8 cellular contexts compared by ENCODE assay signal in the genomic region with DNA sequence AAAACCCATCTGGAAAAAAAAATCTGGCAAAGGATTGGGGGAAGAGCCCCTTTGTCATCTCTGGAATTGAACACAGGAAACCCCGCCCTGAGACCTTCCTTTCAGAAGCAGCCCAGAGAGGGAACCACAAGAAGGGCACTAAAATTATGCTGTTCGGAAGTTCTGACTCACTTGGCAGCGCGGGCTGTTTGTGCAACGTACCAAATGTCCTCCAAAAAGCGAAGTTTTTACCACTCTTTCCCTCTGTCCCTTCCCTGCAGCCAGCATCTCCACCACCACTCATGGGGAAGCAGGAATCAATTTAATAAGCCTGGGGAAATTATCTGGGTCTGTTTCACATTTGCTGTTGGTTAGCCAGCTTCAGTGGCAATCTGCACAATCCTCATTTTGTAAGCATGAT. TPM values are rescaled to one million over a fixed set of nuclear protein-coding genes. Genes with fewer than 3 reads are reported as not detected.
DNase-seq lines count a peak whose midpoint lies in the region; TF ChIP-seq lines count a peak whose summit lies in the region.

No MANE protein-coding gene starts in this region.

- H2BK120ac ChIP-seq in mesenchymal stem cell (ENCODE audit: low read depth, low read length), result peak overlapping the region; percentile 11

- H3K27me3 ChIP-seq in GM23248 (replicated peaks; ENCODE audit: insufficient read depth), result no peaks in the 10 kb centered on the region
- no peaks in the 10 kb centered on the region for H3K27me3 ChIP-seq in adipocyte (replicated peaks; ENCODE audit: control insufficient read depth, insufficient read depth, low read length)
- H3K27me3 ChIP-seq in mesenchymal stem cell (ENCODE audit: control insufficient read depth in 1 of 2, insufficient read depth in 1 of 2, low read length in 2 of 2), result no peaks in the 10 kb centered on the region
- H3K27me3 ChIP-seq in subcutaneous abdominal adipose tissue (ENCODE audit: control insufficient read depth in 5 of 5, insufficient read depth in 4 of 5, low read length in 5 of 5), result no peaks in the 10 kb centered on the region
- no peaks in the 10 kb centered on the region for H3K27me3 ChIP-seq in SJCRH30
- peaks cover 3% of the 10 kb centered on the region for H3K27me3 ChIP-seq in endodermal cell (ENCODE audit: control insufficient read depth, insufficient read depth, low read length, poor library complexity, severe bottlenecking)

- no peak for TF ChIP-seq CTCF in endodermal cell (conservative IDR thresholded peaks at IDR 0.05)

- no peaks in the 10 kb centered on the region for H3K9me3 Mint-ChIP-seq in T-helper 1 cell treated with Interleukin-12 subunit alpha and Interleukin-12 subunit beta and Interleukin-4 antibody, amounts not matched to agents 30 μg/mL and 1 μg/mL, for 36 hours
- no peaks in the 10 kb centered on the region for H3K9me3 Mint-ChIP-seq in endodermal cell

- H3K27ac ChIP-seq in GM23248 (peak overlapping the region; percentile 63), mesenchymal stem cell (ENCODE audit: low read length, poor library complexity, severe bottlenecking) (no peak overlapping the region), subcutaneous abdominal adipose tissue (ENCODE audit: low read depth, low read length) (peak overlapping the region; percentile 94), SJCRH30 (no peak overlapping the region), endodermal cell (ENCODE audit: low read depth, low read length) (no peak overlapping the region)

- H3K36me3 ChIP-seq in GM23248 (ENCODE audit: low read depth) (no peaks in the 10 kb centered on the region), adipocyte (ENCODE audit: control insufficient read depth, insufficient read depth, low read length, severe bottlenecking) (no peaks in the 10 kb centered on the region), mesenchymal stem cell (ENCODE audit: control insufficient read depth in 1 of 2, insufficient read depth in 2 of 2, low read depth in 1 of 2, low read length in 2 of 2) (no peaks in the 10 kb centered on the region), subcutaneous abdominal adipose tissue (ENCODE audit: control insufficient read depth in 5 of 5, insufficient read depth in 5 of 5, low read length in 5 of 5) (no peaks in the 10 kb centered on the region), SJCRH30 (no peaks in the 10 kb centered on the region), endodermal cell (ENCODE audit: control insufficient read depth, insufficient read depth, low read length) (no peaks in the 10 kb centered on the region)

- no peak overlapping the region for H2BK15ac ChIP-seq in mesenchymal stem cell (ENCODE audit: low read depth, poor library complexity, severe bottlenecking)

- H3K36me3 Mint-ChIP-seq in T-helper 1 cell treated with Interleukin-12 subunit alpha and Interleukin-12 subunit beta and Interleukin-4 antibody, amounts not matched to agents 30 μg/mL and 1 μg/mL, for 36 hours (ENCODE audit: low read depth), result peaks cover 7% of the 10 kb centered on the region
- H3K36me3 Mint-ChIP-seq in endodermal cell (ENCODE audit: low read depth), result no peaks in the 10 kb centered on the region

- H3K27me3 Mint-ChIP-seq in T-helper 1 cell treated with Interleukin-12 subunit alpha and Interleukin-12 subunit beta and Interleukin-4 antibody, amounts not matched to agents 30 μg/mL and 1 μg/mL, for 36 hours (ENCODE audit: low read depth), result no peaks in the 10 kb centered on the region
- peaks cover 33% of the 10 kb centered on the region for H3K27me3 Mint-ChIP-seq in endodermal cell (ENCODE audit: insufficient read depth)

- H2BK12ac ChIP-seq in mesenchymal stem cell (ENCODE audit: low read length in 2 of 2), result peak overlapping the region in 1 of 2 experiments; percentile 54

- H3K9me2 ChIP-seq in GM23248 (ENCODE audit: insufficient read depth), result no peaks in the 10 kb centered on the region

- no peak overlapping the region for H3K14ac ChIP-seq in mesenchymal stem cell (ENCODE audit: low read length in 2 of 2)

- no peak overlapping the region for H2AFZ ChIP-seq in GM23248
- no peak overlapping the region for H2AFZ ChIP-seq in mesenchymal stem cell (ENCODE audit: low read depth, low read length)

- peaks cover 72% of the 10 kb centered on the region for H3K4me1 Mint-ChIP-seq in T-helper 1 cell treated with Interleukin-12 subunit alpha and Interleukin-12 subunit beta and Interleukin-4 antibody, amounts not matched to agents 30 μg/mL and 1 μg/mL, for 36 hours (ENCODE audit: low read depth)
- peaks cover 30% of the 10 kb centered on the region for H3K4me1 Mint-ChIP-seq in endodermal cell

- no peak overlapping the region for H4K91ac ChIP-seq in mesenchymal stem cell (ENCODE audit: low read length)

- 0 to 2% methylated on average over 6 of the region's 6 CpGs for WGBS in GM23248 (ENCODE audit: low coverage in 1 of 2, low lambda C conversion rate in 2 of 2, missing lambda C conversion rate in 2 of 2), 2 experiments
- WGBS in mesenchymal stem cell, result 19% methylated on average over 6 of the region's 6 CpGs
- 86 to 92% methylated on average over 6 of the region's 6 CpGs for WGBS in endodermal cell (ENCODE audit: insufficient coverage in 1 of 2, insufficient read length in 1 of 2), 2 experiments

- H3K27ac Mint-ChIP-seq in T-helper 1 cell treated with Interleukin-12 subunit alpha and Interleukin-12 subunit beta and Interleukin-4 antibody, amounts not matched to agents 30 μg/mL and 1 μg/mL, for 36 hours, result peak overlapping the region; percentile 98
- H3K27ac Mint-ChIP-seq in endodermal cell, result no peak overlapping the region

- H3K23ac ChIP-seq in mesenchymal stem cell (ENCODE audit: low read length in 2 of 2), result no peak overlapping the region

- H3K4me3 ChIP-seq in GM23248 (peak overlapping the region; percentile 19), adipocyte (ENCODE audit: low read length) (peak overlapping the region; percentile 49), mesenchymal stem cell (ENCODE audit: insufficient read depth in 1 of 2, low read depth in 1 of 2, low read length in 2 of 2) (no peak overlapping the region), subcutaneous abdominal adipose tissue (ENCODE audit: low read depth in 1 of 5, low read length in 5 of 5) (peak overlapping the region in 1 of 5 donors; percentile 9), SJCRH30 (no peak overlapping the region), endodermal cell (ENCODE audit: low read length) (no peak overlapping the region)

- in situ Hi-C loops in GM23248 (cut with MboI), result no loop called here

- H3K4me1 ChIP-seq in GM23248 (ENCODE audit: insufficient read depth) (peaks cover 58% of the 10 kb centered on the region), adipocyte (ENCODE audit: control insufficient read depth, insufficient read depth, low read length) (peaks cover 75% of the 10 kb centered on the region), mesenchymal stem cell (ENCODE audit: control insufficient read depth, insufficient read depth, low read depth, low read length) (peaks cover 28% of the 10 kb centered on the region), subcutaneous abdominal adipose tissue (ENCODE audit: control insufficient read depth in 5 of 5, insufficient read depth in 5 of 5, low read length in 5 of 5) (peaks cover 40 to 81% (median 77%) of the 10 kb centered on the region in 5 donors), SJCRH30 (peaks cover 8% of the 10 kb centered on the region; the same call in 1 of the 2 replicates), endodermal cell (ENCODE audit: control insufficient read depth, insufficient read depth, low read length) (peaks cover 27% of the 10 kb centered on the region)

- peak overlapping the region; percentile 61 for H3K4me3 Mint-ChIP-seq in T-helper 1 cell treated with Interleukin-12 subunit alpha and Interleukin-12 subunit beta and Interleukin-4 antibody, amounts not matched to agents 30 μg/mL and 1 μg/mL, for 36 hours
- no peak overlapping the region for H3K4me3 Mint-ChIP-seq in endodermal cell

- H4K20me1 ChIP-seq in GM23248 (ENCODE audit: insufficient read depth), result no peaks in the 10 kb centered on the region

- peak overlapping the region; percentile 15 to 46 for H3K18ac ChIP-seq in mesenchymal stem cell (ENCODE audit: low read depth in 1 of 2, low read length in 2 of 2)

- peak overlapping the region in 1 of 2 experiments; percentile 6 for H3K4ac ChIP-seq in mesenchymal stem cell (ENCODE audit: low read depth in 1 of 2, low read length in 2 of 2)

- peaks cover 32% of the 10 kb centered on the region for H3F3A ChIP-seq in GM23248 (ENCODE audit: insufficient read depth)

- H3K9ac ChIP-seq in GM23248, result peak overlapping the region; percentile 42; the same call in 1 of the 2 replicates
- peak overlapping the region; percentile 71 for H3K9ac ChIP-seq in adipocyte (ENCODE audit: low read length)
- peak overlapping the region; percentile 60 for H3K9ac ChIP-seq in mesenchymal stem cell (ENCODE audit: low read length)
- H3K9ac ChIP-seq in subcutaneous abdominal adipose tissue (ENCODE audit: low read length in 5 of 5), result peak overlapping the region in 3 of 5 donors; percentile 51 to 57 (median 56)
- no peak overlapping the region for H3K9ac ChIP-seq in endodermal cell (ENCODE audit: extremely low read depth, low read length, poor library complexity, severe bottlenecking)

- H3K79me1 ChIP-seq in mesenchymal stem cell (replicated peaks; ENCODE audit: low read length, poor library complexity, severe bottlenecking), result no peaks in the 10 kb centered on the region

- DNase-seq in GM23248 (peak; percentile 97), adipocyte (ENCODE audit: low read depth) (peak; percentile 95), mesenchymal stem cell (peak; percentile 85), NCI-H2107 treated with DMSO at 0.1 percent for 48 hours (lab: John Stamatoyannopoulos, UW; ENCODE audit: unreplicated experiment) (no peak), SJCRH30 (no peak), endodermal cell (no peak)

- H3K9me3 ChIP-seq in GM23248 (ENCODE audit: low read depth) (no peaks in the 10 kb centered on the region), adipocyte (ENCODE audit: control insufficient read depth, low read length) (no peaks in the 10 kb centered on the region), mesenchymal stem cell (ENCODE audit: control insufficient read depth, low read length) (no peaks in the 10 kb centered on the region), subcutaneous abdominal adipose tissue (ENCODE audit: control insufficient read depth in 5 of 5, low read length in 5 of 5) (no peaks in the 10 kb centered on the region), SJCRH30 (replicated peaks) (no peaks in the 10 kb centered on the region), endodermal cell (ENCODE audit: control insufficient read depth, low read length) (no peaks in the 10 kb centered on the region)

- no peak overlapping the region for H2BK5ac ChIP-seq in mesenchymal stem cell (ENCODE audit: low read depth, low read length, poor library complexity, severe bottlenecking)

- H3K4me2 ChIP-seq in GM23248 (ENCODE audit: unreplicated experiment), result peak overlapping the region; percentile 69
- H3K4me2 ChIP-seq in mesenchymal stem cell (ENCODE audit: low read length, poor library complexity, severe bottlenecking), result no peak overlapping the region

- H2AK5ac ChIP-seq in mesenchymal stem cell (ENCODE audit: low read length, severe bottlenecking), result no peak overlapping the region

- peak overlapping the region; percentile 39 for H4K8ac ChIP-seq in mesenchymal stem cell (ENCODE audit: low read length)

- no peaks in the 10 kb centered on the region for H3K79me2 ChIP-seq in GM23248 (ENCODE audit: insufficient read depth)

RNA-seq across cellular contexts. Expression of a gene that starts 3.2 kb away (rescaled TPM):
- total RNA-seq in GM23248 (2014; rRNA removed; shearing (Covaris generic)), result 3.8 and 4.8 TPM in 2 replicates
- 1.2 TPM in 2 replicates for polyA plus RNA-seq in GM23248 (2016; fragmentation: Nextera tagmentation; extraction: Ambion mirVana)
- 4.1 TPM for polyA plus RNA-seq in mesenchymal stem cell (2013, experiment 1 of 2)
- 3.9 TPM for polyA plus RNA-seq in mesenchymal stem cell (2013, experiment 2 of 2)
- total RNA-seq in SJCRH30 (2014; rRNA removed; shearing (Covaris generic)), result 34.1 and 34.5 TPM in 2 replicates
- total RNA-seq in endodermal cell, result 1 to 10 TPM; 1.0 to 5.2 TPM
- 0.61 TPM for polyA plus RNA-seq in endodermal cell (2013, experiment 1 of 2)
- polyA plus RNA-seq in endodermal cell (2013, experiment 2 of 2), result 0.87 TPM

RNA-seq across cellular contexts. Expression of a gene that starts 15.2 kb away (rescaled TPM):
- 38.6 and 46.0 TPM in 2 replicates for total RNA-seq in GM23248 (2014; rRNA removed; shearing (Covaris generic))
- 48.7 and 48.9 TPM in 2 replicates for polyA plus RNA-seq in GM23248 (2016; fragmentation: Nextera tagmentation; extraction: Ambion mirVana)
- 52.4 TPM for polyA plus RNA-seq in mesenchymal stem cell (2013, experiment 1 of 2)
- 54.4 TPM for polyA plus RNA-seq in mesenchymal stem cell (2013, experiment 2 of 2)
- 130 and 132 TPM in 2 replicates for total RNA-seq in SJCRH30 (2014; rRNA removed; shearing (Covaris generic))
- 10 to 100 TPM; 62.4 to 63.4 TPM for total RNA-seq in endodermal cell
- 73.3 TPM for polyA plus RNA-seq in endodermal cell (2013, experiment 1 of 2)
- 69.6 TPM for polyA plus RNA-seq in endodermal cell (2013, experiment 2 of 2)

Comparison
In these comparisons a context has a peak if more than half of its experiments do, and no peak if none do; other contexts are left out.
1. DNase-seq: peak in GM23248 (single experiment), adipocyte (single experiment) and mesenchymal stem cell (single experiment); none in NCI-H2107 treated with DMSO at 0.1 percent for 48 hours (single experiment), SJCRH30 (0 of 2) and endodermal cell (single experiment).
2. H3K27ac ChIP-seq: peak in GM23248 (single experiment) and subcutaneous abdominal adipose tissue (single experiment); none in mesenchymal stem cell (single experiment), SJCRH30 (single experiment) and endodermal cell (single experiment).
3. H3K4me3 ChIP-seq: peak in GM23248 (single experiment) and adipocyte (single experiment); none in mesenchymal stem cell (0 of 2), SJCRH30 (single experiment) and endodermal cell (single experiment).